17 cellular contexts compared by ENCODE assay signal in the genomic region with DNA sequence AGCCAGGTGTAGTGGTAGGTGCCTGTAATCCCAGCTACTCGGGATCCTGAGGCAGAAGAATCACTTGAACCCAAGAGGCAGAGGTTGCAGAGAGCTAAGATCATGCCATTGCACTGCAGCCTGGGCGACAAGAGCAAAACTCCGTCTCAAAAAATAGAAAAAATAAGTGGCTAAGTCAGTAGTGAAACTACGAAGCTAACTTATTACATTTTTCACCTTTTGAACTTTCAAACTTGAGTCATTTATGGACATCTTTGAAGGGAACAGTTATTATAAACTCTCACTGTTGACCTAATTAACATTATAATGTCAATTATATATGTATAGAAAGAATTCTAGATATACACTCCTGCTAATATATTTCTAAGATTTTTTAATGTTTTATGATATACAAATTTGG.
"Had no signal": no experiment of that assay in that cellular context is flagged by ENCODE, and none has a peak within 500 bp of the region (broad histone marks: within the 10 kb centered on the region; RNA-seq: fewer than 3 reads in every experiment).

No MANE protein-coding gene starts in this region.

- H3K9me3 Mint-ChIP-seq: activated naive CD4-positive, alpha-beta T cell treated with anti-CD3 and anti-CD28 coated beads, Interleukin-2, amount 50 U/mL, for 24 hours; activated T-cell treated with anti-CD3 and anti-CD28 coated beads, Interleukin-2, amount 50 U/mL, for 24 hours had no signal

- H3K4me1 Mint-ChIP-seq: activated CD8-positive, alpha-beta memory T cell treated with anti-CD3 and anti-CD28 coated beads, Interleukin-2, amount 10 ng/mL, durations not matched to agents 7 days and 5 days; activated naive CD4-positive, alpha-beta T cell treated with anti-CD3 and anti-CD28 coated beads, Interleukin-2, amount 50 U/mL, for 24 hours; neural progenitor cell had no signal

- ATAC-seq: activated CD8-positive, alpha-beta memory T cell treated with anti-CD3 and anti-CD28 coated beads, Interleukin-2, amount 10 ng/mL, durations not matched to agents 7 days and 5 days; pancreas had no signal

- H3K27me3 Mint-ChIP-seq: activated CD8-positive, alpha-beta memory T cell treated with anti-CD3 and anti-CD28 coated beads, Interleukin-2, amount 10 ng/mL, durations not matched to agents 7 days and 5 days; activated naive CD4-positive, alpha-beta T cell treated with anti-CD3 and anti-CD28 coated beads, Interleukin-2, amount 50 U/mL, for 24 hours had no signal

- DNase-seq: activated CD4-positive, alpha-beta T cell treated with anti-CD3 and anti-CD28 coated beads for 1 hour; activated CD4-positive, alpha-beta T cell treated with anti-CD3 and anti-CD28 coated beads, Interleukin-2, amount 50 U/mL, for 48 hours; activated CD8-positive, alpha-beta memory T cell treated with anti-CD3 and anti-CD28 coated beads, Interleukin-2, amount 10 ng/mL, durations not matched to agents 7 days and 5 days; activated effector memory CD4-positive, alpha-beta T cell treated with Interleukin-2 at 50 U/mL for 16 hours; activated T-cell treated with anti-CD3 and anti-CD28 coated beads, Interleukin-2, amount 50 U/mL, for 24 hours; central memory CD4-positive, alpha-beta T cell; effector CD4-positive, alpha-beta T cell; hippocampal formation; kidney glomerular epithelial cell; pancreas; tibial artery; uterus had no signal

- H3K9me3 ChIP-seq: pancreas, uterus had no signal

- H3K4me1 ChIP-seq: neural progenitor cell, tibial artery, uterus had no signal

- H3K27ac Mint-ChIP-seq: activated CD8-positive, alpha-beta memory T cell treated with anti-CD3 and anti-CD28 coated beads, Interleukin-2, amount 10 ng/mL, durations not matched to agents 7 days and 5 days; activated naive CD4-positive, alpha-beta T cell treated with anti-CD3 and anti-CD28 coated beads, Interleukin-2, amount 50 U/mL, for 24 hours; activated T-cell treated with anti-CD3 and anti-CD28 coated beads, Interleukin-2, amount 50 U/mL, for 24 hours; mesothelial cell of epicardium; neural progenitor cell had no signal

- H3K27me3 ChIP-seq: neural progenitor cell, pancreas, tibial artery, uterus had no signal

- H3K27ac ChIP-seq: coronary artery, neural progenitor cell, pancreas, skin epidermis, tibial artery, uterus had no signal

- H3K36me3 Mint-ChIP-seq: activated CD8-positive, alpha-beta memory T cell treated with anti-CD3 and anti-CD28 coated beads, Interleukin-2, amount 10 ng/mL, durations not matched to agents 7 days and 5 days; activated naive CD4-positive, alpha-beta T cell treated with anti-CD3 and anti-CD28 coated beads, Interleukin-2, amount 50 U/mL, for 24 hours; mesothelial cell of epicardium; neural progenitor cell had no signal

- H3K4me3 Mint-ChIP-seq: activated CD8-positive, alpha-beta memory T cell treated with anti-CD3 and anti-CD28 coated beads, Interleukin-2, amount 10 ng/mL, durations not matched to agents 7 days and 5 days; activated naive CD4-positive, alpha-beta T cell treated with anti-CD3 and anti-CD28 coated beads, Interleukin-2, amount 50 U/mL, for 24 hours; activated T-cell treated with anti-CD3 and anti-CD28 coated beads, Interleukin-2, amount 50 U/mL, for 24 hours; mesothelial cell of epicardium; neural progenitor cell had no signal

- H3K36me3 ChIP-seq: neural progenitor cell, pancreas, tibial artery, uterus had no signal

- H3K4me3 ChIP-seq: coronary artery, neural progenitor cell, pancreas, skin epidermis, tibial artery, uterus had no signal
